Comparison of ENCODE assay signal across 8 cellular contexts in the genomic region with DNA sequence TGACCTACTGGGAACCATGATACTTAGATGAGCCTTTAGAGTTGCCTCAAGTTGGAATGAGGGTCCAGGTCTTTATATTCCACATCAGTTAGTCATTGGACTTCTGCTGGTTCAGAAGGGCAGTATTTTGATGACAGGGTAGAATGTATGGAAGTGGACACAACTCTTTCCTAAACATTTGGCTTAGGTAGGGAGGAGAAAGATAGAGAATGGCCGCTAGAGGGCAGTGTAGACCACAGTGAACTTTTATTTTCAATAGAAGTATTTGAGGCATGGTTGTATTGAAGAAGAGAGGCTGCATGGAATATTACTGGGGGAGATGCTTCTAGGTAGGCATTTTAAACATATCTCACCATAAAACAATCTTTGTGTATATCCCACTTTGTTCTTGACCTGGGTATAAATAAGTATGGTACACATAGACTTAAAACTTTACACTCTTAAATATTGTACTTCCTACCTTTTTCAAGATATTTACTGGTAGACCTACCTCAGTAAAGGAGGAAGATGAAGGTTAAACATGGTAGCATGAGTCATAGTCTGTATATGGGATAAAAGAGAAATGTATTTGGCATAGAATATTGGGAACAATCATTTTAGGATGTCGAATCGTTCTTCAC.
DNase-seq lines count a peak whose midpoint lies in the region; ATAC-seq and TF ChIP-seq lines count a peak whose summit lies in the region.

No MANE protein-coding gene starts in this region.

- H3K9me3 ChIP-seq in adipocyte (ENCODE audit: control insufficient read depth, low read length), result no peaks in the 10 kb centered on the region
- no peaks in the 10 kb centered on the region for H3K9me3 ChIP-seq in right cardiac atrium (ENCODE audit: control insufficient read depth, low read length)
- no peaks in the 10 kb centered on the region for H3K9me3 ChIP-seq in gastrocnemius medialis

- ATAC-seq in HG03432 (IDR thresholded peaks at IDR 0.05; ENCODE audit: unreplicated experiment) (peak; percentile 83), right cardiac atrium (peak; percentile 45 to 48), gastrocnemius medialis (no peak)

- H3K4me3 ChIP-seq in adipocyte (ENCODE audit: low read length) (no peak overlapping the region), right cardiac atrium (ENCODE audit: low read length) (no peak overlapping the region), gastrocnemius medialis (no peak overlapping the region)

- H3K4me1 ChIP-seq in adipocyte (ENCODE audit: control insufficient read depth, insufficient read depth, low read length) (no peaks in the 10 kb centered on the region), right cardiac atrium (ENCODE audit: control insufficient read depth, insufficient read depth, low read length) (no peaks in the 10 kb centered on the region), gastrocnemius medialis (no peaks in the 10 kb centered on the region)

- intact Hi-C loops in right cardiac atrium (cut with DNase I) (no loop called here), gastrocnemius medialis (cut with DNase I; ENCODE audit: low total_unique reads) (no loop called here)

- peak; percentile 76 for DNase-seq in DMS 273 (lab: John Stamatoyannopoulos, UW; ENCODE audit: unreplicated experiment)
- peak; percentile 2 for DNase-seq in GM19238 (ENCODE audit: insufficient read length, low spot score)
- peak; percentile 80 for DNase-seq in OCI-M1 (lab: John Stamatoyannopoulos, UW)
- peak; percentile 89 for DNase-seq in adipocyte (ENCODE audit: low read depth)
- peak in 1 of 3 donors; percentile 15 for DNase-seq in right cardiac atrium
- DNase-seq in gastrocnemius medialis, result no peak
- no peak for DNase-seq in UCSD-AML1 (lab: John Stamatoyannopoulos, UW; ENCODE audit: unreplicated experiment)

- H3K36me3 ChIP-seq in adipocyte (ENCODE audit: control insufficient read depth, insufficient read depth, low read length, severe bottlenecking), result no peaks in the 10 kb centered on the region
- H3K36me3 ChIP-seq in gastrocnemius medialis, result no peaks in the 10 kb centered on the region

- in situ Hi-C loops in gastrocnemius medialis (cut with MboI; ENCODE audit: low sequenced_read_pairs in 4 of 4), result loop anchor here in 1 of 4 donors (25.0 kb wide), 1 partner anchor 1316 kb away; no protein-coding TSS in a partner anchor

- H3K9ac ChIP-seq in adipocyte (ENCODE audit: low read length), result no peak overlapping the region

- peak in 4 of 5 experiments; percentile 21 to 68 (median 48) for TF ChIP-seq CTCF in gastrocnemius medialis (IDR thresholded peaks at IDR 0.05 in 4 of 5, conservative IDR thresholded peaks at IDR 0.05 in 1 of 5)

- no peak for TF ChIP-seq POLR2A in gastrocnemius medialis (IDR thresholded peaks at IDR 0.05)

- no peaks in the 10 kb centered on the region for H3K27me3 ChIP-seq in adipocyte (replicated peaks; ENCODE audit: control insufficient read depth, insufficient read depth, low read length)
- no peaks in the 10 kb centered on the region for H3K27me3 ChIP-seq in right cardiac atrium (ENCODE audit: control insufficient read depth, insufficient read depth)
- H3K27me3 ChIP-seq in gastrocnemius medialis, result no peaks in the 10 kb centered on the region

- H3K27ac ChIP-seq in right cardiac atrium (ENCODE audit: low read length), result no peak overlapping the region
- H3K27ac ChIP-seq in gastrocnemius medialis, result no peak overlapping the region

- 63% methylated on average over 3 of the region's 3 CpGs for WGBS in right cardiac atrium

Comparison
In these comparisons a context has a peak if more than half of its experiments do, and no peak if none do; other contexts are left out.
1. DNase-seq: peak in DMS 273 (single experiment), GM19238 (single experiment), OCI-M1 (single experiment) and adipocyte (single experiment); none in gastrocnemius medialis (0 of 2) and UCSD-AML1 (single experiment).
2. ATAC-seq: peak in HG03432 (single experiment) and right cardiac atrium (2 of 2); none in gastrocnemius medialis (0 of 2).